In genomic region chr6:25816252-25816651, GRCh38 we compare ENCODE assay signal across 9 cellular contexts. TPM values are rescaled to one million over a fixed set of nuclear protein-coding genes. Genes with fewer than 3 reads are reported as not detected.
"Had no signal": no experiment of that assay in that cellular context is flagged by ENCODE, and none has a peak within 500 bp of the region (broad histone marks: within the 10 kb centered on the region; RNA-seq: fewer than 3 reads in every experiment).

No MANE protein-coding gene starts in this region.

- DNase-seq: GOT3, HFFc6, KG1 had no signal

- H3K4me1 ChIP-seq: HAP-1 had no signal

- H3K9me3 ChIP-seq: HAP-1 had no signal

- H3K27ac Mint-ChIP-seq: HFFc6 had no signal

- FAIRE-seq: H54, HepG2, K562 had no signal

- H3K36me3 ChIP-seq: HAP-1 had no signal

- H3K4me3 ChIP-seq: HAP-1, K562 had no signal

- ATAC-seq: HCT116, HepG2, K562 had no signal

- H3K4me3 Mint-ChIP-seq: HFFc6 had no signal

- H3K9me3 Mint-ChIP-seq: HFFc6 had no signal

RNA-seq across cellular contexts. Expression of gene SLC17A1, which starts 15.6 kb away (rescaled TPM):
- total RNA-seq: HFFc6, HT-29, K562 had no signal
- polyA plus RNA-seq: K562 had no signal

RNA-seq across cellular contexts. Expression of gene SLC17A3, which starts 57.8 kb away (rescaled TPM):
- total RNA-seq: HFFc6, HT-29, K562 had no signal
